Comparison of ENCODE assay signal across 1 cellular context in the genomic region with DNA sequence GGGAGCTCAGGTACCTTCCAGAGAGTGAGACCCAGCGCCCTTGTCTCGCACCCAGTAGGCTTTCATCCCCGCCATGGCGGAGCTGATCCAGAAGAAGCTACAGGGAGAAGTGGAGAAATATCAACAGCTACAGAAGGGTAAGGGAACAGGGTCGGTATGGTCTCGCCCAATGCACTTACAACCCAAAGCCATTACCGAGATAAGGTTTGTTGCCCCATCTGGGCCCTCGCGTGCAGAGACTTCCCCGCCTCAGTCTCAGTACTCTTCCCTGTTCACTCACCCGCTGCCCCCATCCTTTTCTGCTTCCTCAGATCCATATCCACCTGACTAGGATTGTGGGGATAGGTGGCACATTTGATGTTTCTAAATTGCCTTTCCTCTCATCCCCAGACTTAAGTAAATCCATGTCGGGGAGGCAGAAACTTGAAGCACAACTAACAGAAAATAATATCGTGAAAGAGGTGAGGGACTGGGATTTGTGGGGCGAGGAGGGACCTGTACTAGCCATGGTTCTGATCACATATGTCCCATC.
TF ChIP-seq lines count a peak whose summit lies in the region.

No MANE protein-coding gene starts in this region.

TF ChIP-seq in H1, 55 proteins besides CTCF, POLR2A, EP300 and RAD21:
- TF ChIP-seq PHF8 (conservative IDR thresholded peaks at IDR 0.05; ENCODE audit: low read depth, low read length) (0 out of 2 replicates have a peak, but pooled peaks have one; percentile 22), SIRT6 (IDR thresholded peaks at IDR 0.05; ENCODE audit: low read length) (no peak), KDM5A (IDR thresholded peaks at IDR 0.05; ENCODE audit: low read length) (0 out of 2 replicates have a peak, but pooled peaks have one; percentile 30)
